4 cellular contexts compared by ENCODE assay signal in genomic region chr2:18437909-18438308, GRCh38.
TF ChIP-seq lines count a peak whose summit lies in the region.

No MANE protein-coding gene starts in this region.

TF ChIP-seq in HCT116, 20 proteins besides CTCF, POLR2A, EP300 and RAD21:
- peak; percentile 60; the same call in 1 of the 2 replicates for TF ChIP-seq SRF (IDR thresholded peaks at IDR 0.05; ENCODE audit: low read depth)
- no peak for TF ChIP-seq CEBPB (IDR thresholded peaks at IDR 0.05; ENCODE audit: low read depth)
TF ChIP-seq in HCT116: peak in this region for 1.

TF ChIP-seq in HEK293, 187 proteins besides CTCF, POLR2A, EP300 and RAD21:
- peak; percentile 61; the same call in 1 of the 2 replicates for TF ChIP-seq ZNF549 (tag by site-specific recombination; IDR thresholded peaks at IDR 0.05)
- TF ChIP-seq PATZ1 (tag by site-specific recombination; IDR thresholded peaks at IDR 0.05): no peak
- no peak for TF ChIP-seq BCL11B (tag by site-specific recombination; IDR thresholded peaks at IDR 0.05; ENCODE audit: low read depth)
- no peak for TF ChIP-seq ZSCAN18 (tag by site-specific recombination; IDR thresholded peaks at IDR 0.05)
- TF ChIP-seq ZNF416 (tag by site-specific recombination; IDR thresholded peaks at IDR 0.05): no peak

TF ChIP-seq in IMR-90, 13 proteins besides CTCF, POLR2A, EP300 and RAD21:
- TF ChIP-seq CEBPB (IDR thresholded peaks at IDR 0.05; ENCODE audit: low read depth, low read length): no peak

TF ChIP-seq in GM12878, 131 proteins besides CTCF, POLR2A, EP300 and RAD21:
- TF ChIP-seq SRF (IDR thresholded peaks at IDR 0.05; ENCODE audit: low read depth in 2 of 2, low read length in 2 of 2) (peak; percentile 35 to 43; a peak in 2 of 4 replicates), MEF2B (IDR thresholded peaks at IDR 0.05; ENCODE audit: partially characterized antibody, poor library complexity, severe bottlenecking) (no peak)
